9 cellular contexts compared by ENCODE assay signal in genomic region chr2:174023591-174024523, GRCh38. TPM values are rescaled to one million over a fixed set of nuclear protein-coding genes. Genes with fewer than 3 reads are reported as not detected.
DNase-seq lines count a peak whose midpoint lies in the region; ATAC-seq and TF ChIP-seq lines count a peak whose summit lies in the region.
"Had no signal": no experiment of that assay in that cellular context is flagged by ENCODE, and none has a peak within 500 bp of the region (broad histone marks: within the 10 kb centered on the region; RNA-seq: fewer than 3 reads in every experiment).

No MANE protein-coding gene starts in this region.

- H3K4me1 ChIP-seq in mesodermal cell (ENCODE audit: control insufficient read depth, insufficient read depth, low read length, poor library complexity, severe bottlenecking) = peaks cover 50% of the 10 kb centered on the region
- peaks cover 23 to 39% of the 10 kb centered on the region in 2 donors for H3K4me1 ChIP-seq in thyroid gland

- peaks cover 31% of the 10 kb centered on the region for H3K4me1 Mint-ChIP-seq in chondrocyte (ENCODE audit: low read depth)

- H3K36me3 Mint-ChIP-seq in chondrocyte (ENCODE audit: low read depth) = no peaks in the 10 kb centered on the region
- H3K36me3 Mint-ChIP-seq: IgD-negative memory B cell had no signal

- H3K9me3 Mint-ChIP-seq in chondrocyte (ENCODE audit: low read depth) = no peaks in the 10 kb centered on the region
- H3K9me3 Mint-ChIP-seq: IgD-negative memory B cell had no signal

- H3K4me3 Mint-ChIP-seq in chondrocyte (ENCODE audit: unreplicated experiment) = no peak overlapping the region
- H3K4me3 Mint-ChIP-seq: IgD-negative memory B cell had no signal

- H3K27me3 Mint-ChIP-seq in chondrocyte (ENCODE audit: low read depth) = no peaks in the 10 kb centered on the region

- TF ChIP-seq CTCF in GM10248 (IDR thresholded peaks at IDR 0.05; ENCODE audit: control extremely low read depth, extremely low read depth, low read depth, missing control alignments) (no peak), chondrocyte (IDR thresholded peaks at IDR 0.05) (no peak), thyroid gland (IDR thresholded peaks at IDR 0.05) (no peak)

- DNase-seq in GM10248 (ENCODE audit: extremely low spot score) = peak; percentile 48
- DNase-seq in NOMO-1 (lab: John Stamatoyannopoulos, UW; ENCODE audit: unreplicated experiment in 2 of 2) = peak; percentile 51 to 78
- no peak for DNase-seq in chondrocyte (ENCODE audit: low spot score)
- DNase-seq in thyroid gland = peak; percentile 72 to 83
- DNase-seq in activated CD8-positive, alpha-beta memory T cell treated with anti-CD3 and anti-CD28 coated beads for 24 hours = no peak

- intact Hi-C loops in thyroid gland (cut with DNase I) = no loop called here

- H3K27ac ChIP-seq in mesodermal cell (ENCODE audit: low read depth, low read length, severe bottlenecking) (peak overlapping the region; percentile 70), thyroid gland (peak overlapping the region; percentile 88 to 94 (median 90))

- H3K9me3 ChIP-seq in mesodermal cell (ENCODE audit: control insufficient read depth, low read length) (no peaks in the 10 kb centered on the region), thyroid gland (no peaks in the 10 kb centered on the region)

- CTCF ChIA-PET in GM10248 (lab: Yijun Ruan, JAX) = interaction anchor here (1.0 to 1.4 kb wide), 4 partner anchors 10 to 32 kb away, joined by 3 to 4 read pairs (median 3); no protein-coding TSS in a partner anchor

- POLR2A ChIA-PET in GM10248 (lab: Yijun Ruan, JAX) = no interaction called here

- no peak for TF ChIP-seq POLR2A in thyroid gland (IDR thresholded peaks at IDR 0.05)

- ATAC-seq in HG02884 (IDR thresholded peaks at IDR 0.05; ENCODE audit: unreplicated experiment) = no peak
- ATAC-seq in GM21717 (IDR thresholded peaks at IDR 0.05; ENCODE audit: unreplicated experiment) = no peak

- WGBS in mesodermal cell (ENCODE audit: insufficient coverage in 2 of 2), 2 experiments = 31 to 51% methylated on average over 9 of the region's 18 CpGs
- 35 to 42% methylated on average over 18 of the region's 18 CpGs for WGBS in thyroid gland, 2 donors

- no peak overlapping the region for H3K4me3 ChIP-seq in mesodermal cell (ENCODE audit: extremely low read depth, insufficient read depth, low read length, poor library complexity, severe bottlenecking)
- no peak overlapping the region for H3K4me3 ChIP-seq in thyroid gland (replicated peaks in 1 of 3)

- H3K27me3 ChIP-seq in thyroid gland = no peaks in the 10 kb centered on the region

- H3K36me3 ChIP-seq in mesodermal cell (ENCODE audit: control insufficient read depth, insufficient read depth, low read length) (no peaks in the 10 kb centered on the region), thyroid gland (no peaks in the 10 kb centered on the region)

- peak overlapping the region; percentile 81 for H3K27ac Mint-ChIP-seq in chondrocyte (ENCODE audit: unreplicated experiment)

RNA-seq across cellular contexts. Expression of gene SP3, which starts 58.7 kb away (rescaled TPM):
- total RNA-seq in chondrocyte (56.9 to 59.4 TPM (median 58.7 TPM) in 3 replicates), thyroid gland (100 to 1,000 TPM; 152 to 237 (median 186) TPM)
- 64.1 TPM for polyA plus RNA-seq in mesodermal cell (2013, experiment 1 of 2)
- polyA plus RNA-seq in mesodermal cell (2013, experiment 2 of 2) = 62.9 TPM

Comparison
In these comparisons a context has a peak if more than half of its experiments do, and no peak if none do; other contexts are left out.
1. DNase-seq: peak in GM10248 (single experiment), NOMO-1 (2 of 2) and thyroid gland (2 of 2); none in chondrocyte (single experiment) and activated CD8-positive, alpha-beta memory T cell treated with anti-CD3 and anti-CD28 coated beads for 24 hours (single experiment).